In the genomic region with DNA sequence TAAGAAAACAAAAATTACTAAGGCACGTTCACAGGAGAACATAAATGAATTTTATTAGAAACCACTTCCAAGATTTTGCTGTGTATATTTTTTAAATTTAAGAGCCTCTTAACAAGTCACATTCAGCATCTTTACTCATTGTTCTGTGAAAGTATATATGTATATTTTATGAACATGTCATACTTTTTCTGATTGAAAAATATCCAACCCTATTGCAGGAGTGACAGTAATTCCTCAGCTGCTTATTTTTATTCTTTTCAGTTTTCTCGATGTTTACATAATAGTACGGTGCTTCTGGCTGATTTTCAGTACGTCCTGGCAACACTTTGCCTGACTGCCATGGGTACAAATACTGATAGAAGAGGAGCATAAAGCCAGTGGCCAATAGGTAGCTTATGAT, we compare ENCODE assay signal across 25 cellular contexts. TPM values are rescaled to one million over a fixed set of nuclear protein-coding genes. Genes with fewer than 3 reads are reported as not detected.
"Had no signal": no experiment of that assay in that cellular context is flagged by ENCODE, and none has a peak within 500 bp of the region (broad histone marks: within the 10 kb centered on the region; RNA-seq: fewer than 3 reads in every experiment).

No MANE protein-coding gene starts in this region.

- H3K27ac ChIP-seq: PC-9, RWPE1, SJCRH30, SK-N-MC had no signal

- ATAC-seq: Panc1, Right ventricle myocardium inferior, T-cell had no signal

- H3K4me1 ChIP-seq: SJCRH30 had no signal

- H2AFZ ChIP-seq: PC-9 had no signal

- H3K36me3 ChIP-seq: SJCRH30 had no signal

- H3K27me3 ChIP-seq: SJCRH30 had no signal

- H3K4me3 ChIP-seq: PC-9, SJCRH30, SK-N-MC had no signal

- H3K9me3 ChIP-seq: SJCRH30 had no signal

- FAIRE-seq: RCC 7860 had no signal

- H3K4me2 ChIP-seq: PC-9 had no signal

- DNase-seq: NCI-H1048, NCI-H1092 treated with DMSO at 0.1 percent for 48 hours, NCI-H146, NCI-H1694, NCI-H187, NCI-H2029 treated with DMSO at 0.1 percent for 48 hours, NCI-H2081 treated with DMSO at 0.1 percent for 48 hours, NCI-H2107, NCI-H2171, NCI-H226, NCI-H510A, NCI-H748 treated with DMSO at 0.1 percent for 48 hours, PC-9, SIG-M5, T-cell had no signal

RNA-seq across cellular contexts. Expression of a gene that starts 41.8 kb away (rescaled TPM):
- total RNA-seq: LHCN-M2, MCF 10A, OCI-LY7, PC-9, Right ventricle myocardium inferior, RPMI7951, SJCRH30, T-cell had no signal
